Comparison of ENCODE assay signal across 28 cellular contexts in genomic region chr20:22719250-22719649, GRCh38.
DNase-seq lines count a peak whose midpoint lies in the region; ATAC-seq and TF ChIP-seq lines count a peak whose summit lies in the region.
"Had no signal": no experiment of that assay in that cellular context is flagged by ENCODE, and none has a peak within 500 bp of the region (broad histone marks: within the 10 kb centered on the region; RNA-seq: fewer than 3 reads in every experiment).

No MANE protein-coding gene starts in this region.

- ATAC-seq in WTC11 = peak; percentile 79
- ATAC-seq in right cardiac atrium = peak; percentile 77 to 91
- ATAC-seq in activated CD4-positive, alpha-beta T cell treated with anti-CD3 and anti-CD28 coated beads for 36 hours = no peak
- ATAC-seq: activated naive CD4-positive, alpha-beta T cell treated with anti-CD3 and anti-CD28 coated beads, Interleukin-2, amount 50 U/mL, for 72 hours; naive thymus-derived CD4-positive, alpha-beta T cell had no signal

- H3K36me3 Mint-ChIP-seq in WTC11 = no peaks in the 10 kb centered on the region
- no peaks in the 10 kb centered on the region for H3K36me3 Mint-ChIP-seq in activated CD4-positive, alpha-beta T cell treated with anti-CD3 and anti-CD28 coated beads for 36 hours (ENCODE audit: low read depth)
- H3K36me3 Mint-ChIP-seq: activated naive CD4-positive, alpha-beta T cell treated with anti-CD3 and anti-CD28 coated beads, Interleukin-2, amount 50 U/mL, for 72 hours; naive thymus-derived CD4-positive, alpha-beta T cell had no signal

- no peaks in the 10 kb centered on the region for H4K20me1 ChIP-seq in BLaER1 treated with 17β-estradiol and CSF1 and Interleukin-3, amounts not matched to agents 10 nM and 100 nM

- peak overlapping the region in 6 of 11 experiments; percentile 17 to 60 (median 24); a peak in 9 of 22 replicates for H3K9ac ChIP-seq in BLaER1 treated with 17β-estradiol and CSF1 and Interleukin-3, amounts not matched to agents 10 nM and 100 nM
- H3K9ac ChIP-seq in mucosa of stomach (ENCODE audit: low read length) = no peak overlapping the region
- H3K9ac ChIP-seq: SK-N-SH had no signal

- no peak for TF ChIP-seq CTCF in WTC11 (IDR thresholded peaks at IDR 0.05)

- H3K9me3 ChIP-seq in BLaER1 treated with 17β-estradiol and CSF1 and Interleukin-3, amounts not matched to agents 10 nM and 100 nM (replicated peaks in 1 of 11) = peaks cover 0 to 6% (median 0%) of the 10 kb centered on the region in 11 experiments; a peak in 6 of 22 replicates
- H3K9me3 ChIP-seq in right cardiac atrium (ENCODE audit: control insufficient read depth, low read length) (no peaks in the 10 kb centered on the region), mucosa of stomach (ENCODE audit: control insufficient read depth, low read length) (no peaks in the 10 kb centered on the region)
- H3K9me3 ChIP-seq: BE2C, SK-N-SH, thyroid gland had no signal

- no peak overlapping the region for H3K4me3 Mint-ChIP-seq in WTC11
- no peak overlapping the region for H3K4me3 Mint-ChIP-seq in activated CD4-positive, alpha-beta T cell treated with anti-CD3 and anti-CD28 coated beads for 36 hours
- H3K4me3 Mint-ChIP-seq: activated CD4-positive, alpha-beta memory T cell treated with anti-CD3 and anti-CD28 coated beads, Interleukin-2, amount 10 ng/mL, durations not matched to agents 7 days and 5 days; naive thymus-derived CD4-positive, alpha-beta T cell; stimulated activated naive CD8-positive, alpha-beta T cell treated with anti-CD3 and anti-CD28 coated beads, Interleukin-15, Interleukin-2, amounts not matched to agents 100 ng/mL and 50 ng/mL, for 24 hours; T-helper 1 cell treated with Interleukin-12 subunit alpha and Interleukin-12 subunit beta and Interleukin-4 antibody, amounts not matched to agents 30 μg/mL and 1 μg/mL, for 36 hours had no signal

- WGBS in right cardiac atrium = 38% methylated on average over 8 of the region's 8 CpGs

- POLR2A ChIA-PET in WTC11 (lab: Charles Lee) = no interaction called here
- POLR2A ChIA-PET in activated CD4-positive, alpha-beta T cell treated with anti-CD3 and anti-CD28 coated beads for 36 hours (lab: Charles Lee) = no interaction called here

- peaks cover 5% of the 10 kb centered on the region for H3K27me3 Mint-ChIP-seq in WTC11 (ENCODE audit: low read depth)
- peaks cover 2% of the 10 kb centered on the region for H3K27me3 Mint-ChIP-seq in activated CD4-positive, alpha-beta T cell treated with anti-CD3 and anti-CD28 coated beads for 36 hours
- H3K27me3 Mint-ChIP-seq: activated CD4-positive, alpha-beta memory T cell treated with anti-CD3 and anti-CD28 coated beads, Interleukin-2, amount 10 ng/mL, durations not matched to agents 7 days and 5 days; stimulated activated naive CD8-positive, alpha-beta T cell treated with anti-CD3 and anti-CD28 coated beads, Interleukin-15, Interleukin-2, amounts not matched to agents 100 ng/mL and 50 ng/mL, for 24 hours had no signal

- H3K27me3 ChIP-seq in BLaER1 treated with 17β-estradiol and CSF1 and Interleukin-3, amounts not matched to agents 10 nM and 100 nM = no peaks in the 10 kb centered on the region
- H3K27me3 ChIP-seq in right cardiac atrium (ENCODE audit: control insufficient read depth, insufficient read depth) = no peaks in the 10 kb centered on the region
- no peaks in the 10 kb centered on the region for H3K27me3 ChIP-seq in mucosa of stomach (ENCODE audit: control insufficient read depth, insufficient read depth, low read length)
- H3K27me3 ChIP-seq: BE2C, thyroid gland had no signal

- H3K27ac ChIP-seq in BLaER1 treated with 17β-estradiol and CSF1 and Interleukin-3, amounts not matched to agents 10 nM and 100 nM = peak overlapping the region in 8 of 11 experiments; percentile 38 to 69 (median 56); a peak in 14 of 22 replicates
- H3K27ac ChIP-seq in right cardiac atrium (ENCODE audit: low read length) = no peak overlapping the region
- H3K27ac ChIP-seq: RWPE1, thyroid gland had no signal

- H3K9me3 Mint-ChIP-seq in WTC11 = peaks cover under 1% of the 10 kb centered on the region
- no peaks in the 10 kb centered on the region for H3K9me3 Mint-ChIP-seq in activated CD4-positive, alpha-beta T cell treated with anti-CD3 and anti-CD28 coated beads for 36 hours (ENCODE audit: low read depth)
- H3K9me3 Mint-ChIP-seq: activated CD4-positive, alpha-beta memory T cell treated with anti-CD3 and anti-CD28 coated beads, Interleukin-2, amount 10 ng/mL, durations not matched to agents 7 days and 5 days; activated naive CD4-positive, alpha-beta T cell treated with anti-CD3 and anti-CD28 coated beads, Interleukin-2, amount 50 U/mL, for 72 hours; activated T-helper 2 cell treated with anti-CD3 and anti-CD28 coated beads, Interferon-gamma antibody, Interleukin-2, Interleukin-4, amounts not matched to agents 10 μg/mL and 5 μg/mL and 100 μg/mL, durations not matched to agents 14 hours and 24 hours and 36 hours; stimulated activated naive CD8-positive, alpha-beta T cell treated with anti-CD3 and anti-CD28 coated beads, Interleukin-15, Interleukin-2, amounts not matched to agents 100 ng/mL and 50 ng/mL, for 24 hours; T-helper 1 cell treated with Interleukin-12 subunit alpha and Interleukin-12 subunit beta and Interleukin-4 antibody, amounts not matched to agents 30 μg/mL and 1 μg/mL, for 36 hours had no signal

- H3K4me1 Mint-ChIP-seq in WTC11 = peaks cover 6% of the 10 kb centered on the region
- no peaks in the 10 kb centered on the region for H3K4me1 Mint-ChIP-seq in activated CD4-positive, alpha-beta T cell treated with anti-CD3 and anti-CD28 coated beads for 36 hours
- H3K4me1 Mint-ChIP-seq: activated CD4-positive, alpha-beta memory T cell treated with anti-CD3 and anti-CD28 coated beads, Interleukin-2, amount 10 ng/mL, durations not matched to agents 7 days and 5 days; naive thymus-derived CD4-positive, alpha-beta T cell had no signal

- H3K36me3 ChIP-seq in BLaER1 treated with 17β-estradiol and CSF1 and Interleukin-3, amounts not matched to agents 10 nM and 100 nM = no peaks in the 10 kb centered on the region
- no peaks in the 10 kb centered on the region for H3K36me3 ChIP-seq in mucosa of stomach (ENCODE audit: control insufficient read depth, insufficient read depth, low read length)
- H3K36me3 ChIP-seq: BE2C, thyroid gland had no signal

- H3K4me2 ChIP-seq in BLaER1 treated with 17β-estradiol and CSF1 and Interleukin-3, amounts not matched to agents 10 nM and 100 nM = peak overlapping the region; percentile 38 to 89 (median 70); a peak in 21 of 22 replicates
- H3K4me2 ChIP-seq: SK-N-SH had no signal

- H3K4me1 ChIP-seq in BLaER1 treated with 17β-estradiol and CSF1 and Interleukin-3, amounts not matched to agents 10 nM and 100 nM = peaks cover 23 to 52% (median 40%) of the 10 kb centered on the region in 10 experiments
- peaks cover 5% of the 10 kb centered on the region for H3K4me1 ChIP-seq in right cardiac atrium (ENCODE audit: control insufficient read depth, insufficient read depth, low read length)
- H3K4me1 ChIP-seq in mucosa of stomach (ENCODE audit: control insufficient read depth, insufficient read depth, low read length) = peaks cover 33% of the 10 kb centered on the region
- H3K4me1 ChIP-seq: BE2C, thyroid gland had no signal

- no peak for DNase-seq in WTC11 (ENCODE audit: low spot score)
- peak in 2 of 3 donors; percentile 46 to 53 for DNase-seq in right cardiac atrium
- DNase-seq in DMS153 (lab: John Stamatoyannopoulos, UW) = no peak
- no peak for DNase-seq in superior temporal gyrus (ENCODE audit: extremely low spot score)
- DNase-seq in activated CD4-positive, alpha-beta T cell treated with anti-CD3 and anti-CD28 coated beads for 36 hours = no peak
- DNase-seq: ACHN; activated CD4-positive, alpha-beta memory T cell treated with anti-CD3 and anti-CD28 coated beads, Interleukin-2, amount 10 ng/mL, durations not matched to agents 7 days and 5 days; activated CD4-positive, CD25-positive, alpha-beta regulatory T cell treated with anti-CD3 and anti-CD28 coated beads, Interleukin-2, amount 50 U/mL, for 72 hours; anterior cingulate cortex; BE2C; COR-L47; DMS79; GF-D8; KBM-7; MM.1S; naive thymus-derived CD4-positive, alpha-beta T cell; NCI-H1436; NCI-H446; nucleus accumbens; SK-N-SH; thyroid gland had no signal

- CTCF ChIA-PET in WTC11 (lab: Charles Lee) = interaction anchor here (0.8 to 1.6 kb wide), 7 partner anchors 16 to 526 kb away, joined by 3 to 10 read pairs (median 4); no protein-coding TSS in a partner anchor
- CTCF ChIA-PET in activated CD4-positive, alpha-beta T cell treated with anti-CD3 and anti-CD28 coated beads for 36 hours (lab: Charles Lee) = no interaction called here

- no peak overlapping the region for H3K4me3 ChIP-seq in BLaER1 treated with 17β-estradiol and CSF1 and Interleukin-3, amounts not matched to agents 10 nM and 100 nM
- H3K4me3 ChIP-seq in right cardiac atrium (ENCODE audit: low read length) (no peak overlapping the region), mucosa of stomach (ENCODE audit: low read length) (peak overlapping the region; percentile 3)
- H3K4me3 ChIP-seq: thyroid gland had no signal

- intact Hi-C loops in right cardiac atrium (cut with DNase I) = no loop called here
- intact Hi-C loops in activated CD4-positive, alpha-beta T cell treated with anti-CD3 and anti-CD28 coated beads for 36 hours (cut with DNase I, micrococcal nuclease) = no loop called here

- H3K27ac Mint-ChIP-seq in WTC11 = no peak overlapping the region
- no peak overlapping the region for H3K27ac Mint-ChIP-seq in activated CD4-positive, alpha-beta T cell treated with anti-CD3 and anti-CD28 coated beads for 36 hours
- H3K27ac Mint-ChIP-seq: activated CD4-positive, alpha-beta memory T cell treated with anti-CD3 and anti-CD28 coated beads, Interleukin-2, amount 10 ng/mL, durations not matched to agents 7 days and 5 days; activated naive CD4-positive, alpha-beta T cell treated with anti-CD3 and anti-CD28 coated beads, Interleukin-2, amount 50 U/mL, for 72 hours; activated T-helper 2 cell treated with anti-CD3 and anti-CD28 coated beads, Interferon-gamma antibody, Interleukin-2, Interleukin-4, amounts not matched to agents 10 μg/mL and 5 μg/mL and 100 μg/mL, durations not matched to agents 14 hours and 24 hours and 36 hours; naive thymus-derived CD4-positive, alpha-beta T cell; stimulated activated naive CD8-positive, alpha-beta T cell treated with anti-CD3 and anti-CD28 coated beads, Interleukin-15, Interleukin-2, amounts not matched to agents 100 ng/mL and 50 ng/mL, for 24 hours; T-helper 1 cell treated with Interleukin-12 subunit alpha and Interleukin-12 subunit beta and Interleukin-4 antibody, amounts not matched to agents 30 μg/mL and 1 μg/mL, for 36 hours had no signal

Comparison
In these comparisons a context has a peak if more than half of its experiments do, and no peak if none do; other contexts are left out.
1. DNase-seq: peak in right cardiac atrium (2 of 3); none in WTC11 (single experiment), DMS153 (single experiment), superior temporal gyrus (single experiment) and activated CD4-positive, alpha-beta T cell treated with anti-CD3 and anti-CD28 coated beads for 36 hours (single experiment).